In the genomic region with DNA sequence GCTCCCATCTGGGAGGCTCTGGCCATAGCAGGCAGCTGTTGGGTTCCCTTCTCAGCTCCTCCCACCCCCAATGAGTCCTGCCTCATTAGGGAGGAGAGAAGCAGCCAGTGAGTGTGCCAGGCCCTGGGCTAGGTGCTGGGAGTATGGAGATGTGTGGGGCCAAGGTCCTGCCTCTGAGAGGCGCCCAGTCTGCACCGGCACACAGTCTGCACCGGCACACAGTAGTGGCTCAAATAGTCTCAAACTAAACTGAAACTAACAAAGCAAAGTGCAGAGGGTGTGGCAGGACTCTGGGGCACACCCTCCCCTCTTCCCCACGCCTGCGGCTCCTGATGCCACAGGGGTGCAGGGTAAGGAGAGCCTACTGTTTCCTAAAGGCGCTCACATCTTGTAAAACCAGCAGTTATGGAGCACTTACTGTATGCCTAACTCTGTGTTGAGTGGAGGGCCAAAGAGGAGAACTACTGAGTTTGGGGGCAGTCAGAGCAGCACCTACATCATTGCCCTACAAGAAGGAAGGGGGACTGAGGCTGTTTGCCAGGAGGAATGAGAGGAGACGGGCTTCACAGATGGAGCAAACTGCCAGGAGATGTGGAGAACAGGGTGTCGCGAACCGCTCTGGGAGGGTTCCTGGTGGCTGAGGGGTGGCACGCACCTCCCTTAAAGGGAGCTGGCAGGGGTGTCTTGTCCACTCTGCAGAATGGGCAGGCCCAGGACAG, we compare ENCODE assay signal across 8 cellular contexts. TPM values are rescaled to one million over a fixed set of nuclear protein-coding genes. Genes with fewer than 3 reads are reported as not detected.
DNase-seq lines count a peak whose midpoint lies in the region; ATAC-seq lines count a peak whose summit lies in the region.

No MANE protein-coding gene starts in this region.

- H3K36me3 ChIP-seq in thymus (ENCODE audit: control insufficient read depth, insufficient read depth) = peaks cover 13% of the 10 kb centered on the region

- DNase-seq in activated CD8-positive, alpha-beta memory T cell treated with anti-CD3 and anti-CD28 coated beads for 24 hours = peak; percentile 65
- DNase-seq in activated CD8-positive, alpha-beta memory T cell treated with anti-CD3 and anti-CD28 coated beads, Interleukin-2, amount 50 U/mL, for 48 hours = no peak
- peak; percentile 28 to 33 for DNase-seq in activated T-cell treated with anti-CD3 and anti-CD28 coated beads, Interleukin-2, amount 50 U/mL, for 72 hours
- DNase-seq in immature natural killer cell (peak; percentile 49 to 50 (median 50)), GM19240 (ENCODE audit: insufficient read length, low spot score) (no peak), NCI-H526 treated with DMSO at 0.1 percent for 48 hours (lab: John Stamatoyannopoulos, UW) (no peak), midbrain (lab: John Stamatoyannopoulos, UW) (no peak)

- no peaks in the 10 kb centered on the region for H3K9me3 Mint-ChIP-seq in activated T-cell treated with anti-CD3 and anti-CD28 coated beads, Interleukin-2, amount 50 U/mL, for 72 hours
- H3K9me3 Mint-ChIP-seq in immature natural killer cell = no peaks in the 10 kb centered on the region

- peaks cover 4 to 8% of the 10 kb centered on the region in 2 donors for H3K36me3 Mint-ChIP-seq in activated T-cell treated with anti-CD3 and anti-CD28 coated beads, Interleukin-2, amount 50 U/mL, for 72 hours (ENCODE audit: insufficient read depth in 2 of 2)
- peaks cover 2 to 5% (median 4%) of the 10 kb centered on the region in 3 donors for H3K36me3 Mint-ChIP-seq in immature natural killer cell

- 59% methylated on average over 11 of the region's 11 CpGs for WGBS in thymus

- H3K4me3 Mint-ChIP-seq in activated T-cell treated with anti-CD3 and anti-CD28 coated beads, Interleukin-2, amount 50 U/mL, for 72 hours = peak overlapping the region; percentile 87 to 95
- H3K4me3 Mint-ChIP-seq in immature natural killer cell = peak overlapping the region; percentile 91 to 98 (median 96)

- peak overlapping the region; percentile 80 for H3K27ac ChIP-seq in thymus (ENCODE audit: low read depth)

- H3K27me3 Mint-ChIP-seq in activated T-cell treated with anti-CD3 and anti-CD28 coated beads, Interleukin-2, amount 50 U/mL, for 72 hours (ENCODE audit: low read depth) = no peaks in the 10 kb centered on the region
- H3K27me3 Mint-ChIP-seq in immature natural killer cell (ENCODE audit: low read depth in 3 of 3) = peaks cover 0 to 8% (median 3%) of the 10 kb centered on the region in 3 donors

- H3K9me3 ChIP-seq in thymus (ENCODE audit: control insufficient read depth) = no peaks in the 10 kb centered on the region

- H3K4me3 ChIP-seq in thymus (ENCODE audit: low read length) = no peak overlapping the region

- peaks cover 42% of the 10 kb centered on the region for H3K4me1 ChIP-seq in thymus (ENCODE audit: control insufficient read depth, insufficient read depth, low read length)

- peak overlapping the region; percentile 94 for H3K27ac Mint-ChIP-seq in activated T-cell treated with anti-CD3 and anti-CD28 coated beads, Interleukin-2, amount 50 U/mL, for 72 hours
- H3K27ac Mint-ChIP-seq in immature natural killer cell = peak overlapping the region; percentile 79 to 98 (median 90)

- H3K27me3 ChIP-seq in thymus (ENCODE audit: control insufficient read depth, insufficient read depth) = no peaks in the 10 kb centered on the region

- ATAC-seq in activated T-cell treated with anti-CD3 and anti-CD28 coated beads, Interleukin-2, amount 50 U/mL, for 72 hours (replicated peaks in 1 of 2) = peak; percentile 20 to 34

- peaks cover 61% of the 10 kb centered on the region for H3K4me1 Mint-ChIP-seq in activated T-cell treated with anti-CD3 and anti-CD28 coated beads, Interleukin-2, amount 50 U/mL, for 72 hours (ENCODE audit: low read depth)
- H3K4me1 Mint-ChIP-seq in immature natural killer cell = peaks cover 77 to 84% of the 10 kb centered on the region in 2 donors

RNA-seq across cellular contexts. Expression of gene SH3BP1, which starts 1.0 kb away (rescaled TPM):
- total RNA-seq in activated T-cell treated with anti-CD3 and anti-CD28 coated beads, Interleukin-2, amount 50 U/mL, for 72 hours = 100 to 1,000 TPM in 1 of 2 donors, 10 to 100 TPM in 1; 99.0 to 103 TPM
- polyA plus RNA-seq in immature natural killer cell (10 to 100 TPM; 12.6 to 41.2 (median 21.2) TPM), thymus (23.0 TPM)

RNA-seq across cellular contexts. Expression of gene PDXP, which starts 20.0 kb away (rescaled TPM):
- 10 to 100 TPM; 14.8 to 17.2 TPM for total RNA-seq in activated T-cell treated with anti-CD3 and anti-CD28 coated beads, Interleukin-2, amount 50 U/mL, for 72 hours
- polyA plus RNA-seq in immature natural killer cell = 10 to 100 TPM in 1 of 3 donors, 1 to 10 TPM in 2; 2.2 to 13.2 (median 7.7) TPM
- polyA plus RNA-seq in thymus = 8.9 TPM

RNA-seq across cellular contexts. Expression of gene GGA1, which starts 29.9 kb away (rescaled TPM):
- total RNA-seq in activated T-cell treated with anti-CD3 and anti-CD28 coated beads, Interleukin-2, amount 50 U/mL, for 72 hours = 10 to 100 TPM; 81.5 to 96.2 TPM
- 10 to 100 TPM; 21.3 to 29.6 (median 25.3) TPM for polyA plus RNA-seq in immature natural killer cell
- 99.5 TPM for polyA plus RNA-seq in thymus

RNA-seq across cellular contexts. Expression of gene LGALS1, which starts 36.9 kb away (rescaled TPM):
- 100 to 1,000 TPM; 303 to 803 TPM for total RNA-seq in activated T-cell treated with anti-CD3 and anti-CD28 coated beads, Interleukin-2, amount 50 U/mL, for 72 hours
- polyA plus RNA-seq in immature natural killer cell (100 to 1,000 TPM; 416 to 572 (median 473) TPM), thymus (554 TPM)

RNA-seq across cellular contexts. Expression of gene NOL12, which starts 47.6 kb away (rescaled TPM):
- total RNA-seq in activated T-cell treated with anti-CD3 and anti-CD28 coated beads, Interleukin-2, amount 50 U/mL, for 72 hours = 10 to 100 TPM; 31.3 to 36.3 TPM
- polyA plus RNA-seq in immature natural killer cell = 10 to 100 TPM; 34.6 to 59.3 (median 42.3) TPM
- polyA plus RNA-seq in thymus = 26.6 TPM

Comparison
In these comparisons a context has a peak if more than half of its experiments do, and no peak if none do; other contexts are left out.
1. DNase-seq: peak in activated CD8-positive, alpha-beta memory T cell treated with anti-CD3 and anti-CD28 coated beads for 24 hours (single experiment), activated T-cell treated with anti-CD3 and anti-CD28 coated beads, Interleukin-2, amount 50 U/mL, for 72 hours (2 of 2) and immature natural killer cell (3 of 3); none in activated CD8-positive, alpha-beta memory T cell treated with anti-CD3 and anti-CD28 coated beads, Interleukin-2, amount 50 U/mL, for 48 hours (single experiment), GM19240 (single experiment), NCI-H526 treated with DMSO at 0.1 percent for 48 hours (single experiment) and midbrain (single experiment).